ENCODE assay signal across 26 cellular contexts in genomic region chr6:94862116-94862515, GRCh38.
DNase-seq lines count a peak whose midpoint lies in the region; ATAC-seq, FAIRE-seq and TF ChIP-seq lines count a peak whose summit lies in the region.
"Had no signal": no experiment of that assay in that cellular context is flagged by ENCODE, and none has a peak within 500 bp of the region (broad histone marks: within the 10 kb centered on the region; RNA-seq: fewer than 3 reads in every experiment).

No MANE protein-coding gene starts in this region.

- no peaks in the 10 kb centered on the region for H3K4me1 ChIP-seq in PC-3 (ENCODE audit: insufficient read depth, low read length)
- no peaks in the 10 kb centered on the region for H3K4me1 ChIP-seq in astrocyte (ENCODE audit: insufficient read depth, low read length)
- H3K4me1 ChIP-seq in foreskin keratinocyte: no peaks in the 10 kb centered on the region

- POLR2A ChIA-PET in PC-3 (lab: Charles Lee; ENCODE audit: unreplicated experiment): no interaction called here

- H3K4me1 Mint-ChIP-seq in astrocyte (ENCODE audit: low read depth, unreplicated experiment): peaks cover 11% of the 10 kb centered on the region
- H3K4me1 Mint-ChIP-seq: CD8-positive, alpha-beta memory T cell had no signal

- H3K9me2 ChIP-seq in PC-3 (replicated peaks; ENCODE audit: low read length): no peaks in the 10 kb centered on the region

- H3K27me3 ChIP-seq in PC-3 (ENCODE audit: low read length): no peaks in the 10 kb centered on the region
- H3K27me3 ChIP-seq in astrocyte (ENCODE audit: insufficient read depth, low read length): no peaks in the 10 kb centered on the region
- H3K27me3 ChIP-seq in foreskin keratinocyte: no peaks in the 10 kb centered on the region

- H3K4me2 ChIP-seq in PC-3 (ENCODE audit: low read length) (no peak overlapping the region), astrocyte (ENCODE audit: low read length) (no peak overlapping the region)
- H3K4me2 ChIP-seq: PC-9 had no signal

- H3K79me2 ChIP-seq in PC-3 (ENCODE audit: low read length): no peaks in the 10 kb centered on the region
- H3K79me2 ChIP-seq in astrocyte (ENCODE audit: insufficient read depth, low read length): no peaks in the 10 kb centered on the region

- H3K4me3 ChIP-seq in PC-3 (ENCODE audit: low read length) (no peak overlapping the region), astrocyte (ENCODE audit: insufficient read depth, low read depth, low read length) (no peak overlapping the region)
- H3K4me3 ChIP-seq: K562, PC-9 had no signal

- no TSS peak for BruUV-seq in PC-3 (replicated peaks; lab: Mats Ljungman, UMichigan)

- H3K9me3 Mint-ChIP-seq in astrocyte (ENCODE audit: unreplicated experiment): no peaks in the 10 kb centered on the region

- no peak overlapping the region for H2AFZ ChIP-seq in PC-3 (ENCODE audit: low read length)
- H2AFZ ChIP-seq in astrocyte (ENCODE audit: low read depth, low read length): no peak overlapping the region
- H2AFZ ChIP-seq: PC-9 had no signal

- peak; percentile 13 for DNase-seq in PC-3
- peak; percentile 2 for DNase-seq in astrocyte (ENCODE audit: low read depth)
- DNase-seq in foreskin keratinocyte: peak; percentile 2 to 18
- no peak for DNase-seq in stimulated activated naive CD4-positive, alpha-beta T cell treated with Interleukin-2 at 50 U/mL for 16 hours (lab: John Stamatoyannopoulos, UW)
- no peak for DNase-seq in NCI-H524 treated with DMSO at 0.1 percent for 48 hours (lab: John Stamatoyannopoulos, UW)
- DNase-seq: Calu3; CD8-positive, alpha-beta memory T cell; DMS153; DND-41; HCEC 1CT; Kasumi-1; NCI-H1092 treated with DMSO at 0.1 percent for 48 hours; NCI-H1436; NCI-H187; NCI-H82; NK-92 treated with Interleukin-12 subunit alpha and Interleukin-12 subunit beta, amount 100 ng/mL, for 24 hours; PC-9; RPMI8226; SHP77 treated with DMSO at 0.1 percent for 48 hours had no signal

- no peaks in the 10 kb centered on the region for H4K20me1 ChIP-seq in PC-3 (ENCODE audit: low read length)
- no peaks in the 10 kb centered on the region for H4K20me1 ChIP-seq in astrocyte (ENCODE audit: insufficient read depth, low read length)

- H3K9me3 ChIP-seq in PC-3 (ENCODE audit: low read length) (no peaks in the 10 kb centered on the region), astrocyte (ENCODE audit: insufficient read depth, low read depth, low read length) (no peaks in the 10 kb centered on the region)

- H3K27me3 Mint-ChIP-seq in astrocyte (ENCODE audit: low read depth, unreplicated experiment): no peaks in the 10 kb centered on the region
- H3K27me3 Mint-ChIP-seq: CD8-positive, alpha-beta memory T cell had no signal

- FAIRE-seq in astrocyte (lab: Jason Lieb, UNC): no peak
- FAIRE-seq: GM12892, H1, HTR-8/SVneo, K562 had no signal

- H3K27ac Mint-ChIP-seq in astrocyte (ENCODE audit: unreplicated experiment): no peak overlapping the region
- H3K27ac Mint-ChIP-seq: CD8-positive, alpha-beta memory T cell had no signal

- H3K9ac ChIP-seq in PC-3 (ENCODE audit: low read length): no peak overlapping the region
- no peak overlapping the region for H3K9ac ChIP-seq in astrocyte (ENCODE audit: low read length)

- intact Hi-C loops in PC-3 (cut with micrococcal nuclease): no loop called here

- ATAC-seq in PC-3: peak; percentile 66
- no peak for ATAC-seq in foreskin keratinocyte
- no peak for ATAC-seq in HG03039 (IDR thresholded peaks at IDR 0.05; ENCODE audit: unreplicated experiment)
- no peak for ATAC-seq in GM21447 (IDR thresholded peaks at IDR 0.05; ENCODE audit: unreplicated experiment)
- ATAC-seq: K562 had no signal

- no peak overlapping the region for H3K4me3 Mint-ChIP-seq in astrocyte (ENCODE audit: unreplicated experiment)
- H3K4me3 Mint-ChIP-seq: CD8-positive, alpha-beta memory T cell had no signal

- H3K27ac ChIP-seq in PC-3 (ENCODE audit: low read length) (no peak overlapping the region), astrocyte (ENCODE audit: low read depth, low read length) (no peak overlapping the region), foreskin keratinocyte (no peak overlapping the region)
- H3K27ac ChIP-seq: C4-2B, PC-9 had no signal

- H3F3A ChIP-seq in PC-3 (ENCODE audit: low read length, unreplicated experiment): no peaks in the 10 kb centered on the region

- no peaks in the 10 kb centered on the region for H3K36me3 Mint-ChIP-seq in astrocyte (ENCODE audit: low read depth, unreplicated experiment)
- H3K36me3 Mint-ChIP-seq: CD8-positive, alpha-beta memory T cell had no signal

- H3K36me3 ChIP-seq in PC-3 (ENCODE audit: low read depth, low read length) (no peaks in the 10 kb centered on the region), astrocyte (ENCODE audit: insufficient read depth, low read length) (no peaks in the 10 kb centered on the region)

- CTCF ChIA-PET in PC-3 (lab: Charles Lee): no interaction called here

- TF ChIP-seq CTCF in PC-3 (conservative IDR thresholded peaks at IDR 0.05; ENCODE audit: low read depth, low read length) (no peak), astrocyte (IDR thresholded peaks at IDR 0.05; ENCODE audit: insufficient read depth, low read depth, low read length) (no peak), foreskin keratinocyte (conservative IDR thresholded peaks at IDR 0.05) (no peak)

Comparison
In these comparisons a context has a peak if more than half of its experiments do, and no peak if none do; other contexts are left out.
1. DNase-seq: peak in PC-3 (single experiment), astrocyte (single experiment) and foreskin keratinocyte (2 of 2); none in stimulated activated naive CD4-positive, alpha-beta T cell treated with Interleukin-2 at 50 U/mL for 16 hours (single experiment) and NCI-H524 treated with DMSO at 0.1 percent for 48 hours (single experiment).